8 cellular contexts compared by ENCODE assay signal in genomic region chr5:92687793-92688467, GRCh38.
DNase-seq lines count a peak whose midpoint lies in the region; ATAC-seq and TF ChIP-seq lines count a peak whose summit lies in the region.

No MANE protein-coding gene starts in this region.

- H3K4me1 ChIP-seq in CD8-positive, alpha-beta memory T cell (ENCODE audit: insufficient read depth, low read length): no peaks in the 10 kb centered on the region
- H3K4me1 ChIP-seq in Karpas-422 (ENCODE audit: low read length): no peaks in the 10 kb centered on the region

- no peak overlapping the region for H3K9ac ChIP-seq in Karpas-422 (ENCODE audit: low read length)

- POLR2A ChIA-PET in AG04449 (lab: Yijun Ruan, JAX): interaction anchor here (0.6 kb wide), 1 partner anchor 253 kb away, joined by 3 read pairs; no protein-coding TSS in a partner anchor
- POLR2A ChIA-PET in CD8-positive, alpha-beta memory T cell (lab: Charles Lee): no interaction called here

- no peak overlapping the region for H3K4me2 ChIP-seq in Karpas-422 (ENCODE audit: low read depth, low read length, poor library complexity, severe bottlenecking)

- H3K9me2 ChIP-seq in Karpas-422 (replicated peaks; ENCODE audit: insufficient read depth, low read length): no peaks in the 10 kb centered on the region

- H3K4me3 Mint-ChIP-seq in CD8-positive, alpha-beta memory T cell: no peak overlapping the region

- no peak overlapping the region for H3K27ac Mint-ChIP-seq in CD8-positive, alpha-beta memory T cell

- no peaks in the 10 kb centered on the region for H3K36me3 Mint-ChIP-seq in CD8-positive, alpha-beta memory T cell

- in situ Hi-C loops in astrocyte of the spinal cord (cut with HindIII; ENCODE audit: low sequenced_read_pairs): no loop called here

- CTCF ChIA-PET in AG04449 (lab: Yijun Ruan, JAX): interaction anchor here (0.7 to 1.6 kb wide), 13 partner anchors 9 to 1087 kb away, joined by 3 to 11 read pairs (median 3); no protein-coding TSS in a partner anchor
- CTCF ChIA-PET in CD8-positive, alpha-beta memory T cell (lab: Charles Lee): no interaction called here

- H3K27ac ChIP-seq in CD8-positive, alpha-beta memory T cell (ENCODE audit: low read depth, low read length): no peak overlapping the region
- H3K27ac ChIP-seq in Karpas-422 (ENCODE audit: low read length): no peak overlapping the region

- no peaks in the 10 kb centered on the region for H4K20me1 ChIP-seq in Karpas-422 (ENCODE audit: insufficient read depth, low read depth, low read length)

- H3K4me1 Mint-ChIP-seq in CD8-positive, alpha-beta memory T cell: no peaks in the 10 kb centered on the region

- DNase-seq in AG04449 (ENCODE audit: low read depth, low spot score): no peak
- DNase-seq in HT1080 (ENCODE audit: low read depth): peak; percentile 9
- DNase-seq in astrocyte of the spinal cord (ENCODE audit: low read depth, low spot score): peak; percentile 83
- DNase-seq in left lobe of liver (ENCODE audit: low spot score): peak; percentile 45
- no peak for DNase-seq in HPDE6-E6E7 (ENCODE audit: extremely low spot score)
- no peak for DNase-seq in CD8-positive, alpha-beta memory T cell
- no peak for DNase-seq in NCI-H1694 (lab: John Stamatoyannopoulos, UW)
- DNase-seq in Karpas-422: no peak

- no peak overlapping the region for H2AFZ ChIP-seq in Karpas-422 (ENCODE audit: low read length)

- no peaks in the 10 kb centered on the region for H3K36me3 ChIP-seq in CD8-positive, alpha-beta memory T cell (ENCODE audit: insufficient read depth, low read length)
- no peaks in the 10 kb centered on the region for H3K36me3 ChIP-seq in Karpas-422 (ENCODE audit: insufficient read depth, low read length)

- no peak overlapping the region for H3K4me3 ChIP-seq in AG04449 (ENCODE audit: low read depth, low read length)
- H3K4me3 ChIP-seq in astrocyte of the spinal cord (ENCODE audit: low read depth, low read length): no peak overlapping the region
- no peak overlapping the region for H3K4me3 ChIP-seq in CD8-positive, alpha-beta memory T cell (ENCODE audit: low read length)
- no peak overlapping the region for H3K4me3 ChIP-seq in Karpas-422 (ENCODE audit: low read length)

- H3K27me3 ChIP-seq in CD8-positive, alpha-beta memory T cell (ENCODE audit: insufficient read depth, low read length, poor library complexity, severe bottlenecking): no peaks in the 10 kb centered on the region
- H3K27me3 ChIP-seq in Karpas-422 (ENCODE audit: low read length): no peaks in the 10 kb centered on the region

- H3K79me2 ChIP-seq in Karpas-422 (ENCODE audit: low read length): no peaks in the 10 kb centered on the region

- H3K9me3 Mint-ChIP-seq in CD8-positive, alpha-beta memory T cell: peaks cover 2 to 28% (median 5%) of the 10 kb centered on the region in 5 donors

- H3K9me3 ChIP-seq in CD8-positive, alpha-beta memory T cell (ENCODE audit: low read length): no peaks in the 10 kb centered on the region
- H3K9me3 ChIP-seq in Karpas-422 (ENCODE audit: low read length): peaks cover 16% of the 10 kb centered on the region; the same call in 1 of the 2 replicates

- no peaks in the 10 kb centered on the region for H3K27me3 Mint-ChIP-seq in CD8-positive, alpha-beta memory T cell

- peak; percentile 50 for TF ChIP-seq CTCF in AG04449 (IDR thresholded peaks at IDR 0.05; ENCODE audit: insufficient read depth, low read length, missing control alignments)
- TF ChIP-seq CTCF in astrocyte of the spinal cord (IDR thresholded peaks at IDR 0.05; ENCODE audit: low read depth, low read length): peak; percentile 64

- ATAC-seq in left lobe of liver: peak; percentile 99

Comparison
In these comparisons a context has a peak if more than half of its experiments do, and no peak if none do; other contexts are left out.
1. DNase-seq: peak in HT1080 (single experiment), astrocyte of the spinal cord (single experiment) and left lobe of liver (single experiment); none in AG04449 (single experiment), HPDE6-E6E7 (single experiment), CD8-positive, alpha-beta memory T cell (0 of 5), NCI-H1694 (single experiment) and Karpas-422 (single experiment).